Comparison of ENCODE assay signal across 8 cellular contexts in genomic region chr14:99604766-99605298, GRCh38. TPM values are rescaled to one million over a fixed set of nuclear protein-coding genes. Genes with fewer than 3 reads are reported as not detected.
DNase-seq lines count a peak whose midpoint lies in the region; ATAC-seq and TF ChIP-seq lines count a peak whose summit lies in the region.

No MANE protein-coding gene starts in this region.

- no peak for TF ChIP-seq CTCF in GM13976 (IDR thresholded peaks at IDR 0.05; ENCODE audit: borderline replicate concordance, control extremely low read depth, extremely low read depth, insufficient read depth, missing control alignments)

- peak overlapping the region; percentile 91 for H4K91ac ChIP-seq in trophoblast cell (ENCODE audit: low read depth, low read length)

- peak overlapping the region; percentile 84 to 99 (median 95) for H3K27ac Mint-ChIP-seq in CD4-positive, alpha-beta memory T cell

- peak overlapping the region; percentile 95 for H3K4me2 ChIP-seq in trophoblast cell (ENCODE audit: low read length)

- in situ Hi-C loops in GM13976 (cut with MboI; ENCODE audit: low sequenced_read_pairs, unreplicated experiment), result no loop called here

- peak overlapping the region; percentile 55 for H3K14ac ChIP-seq in trophoblast cell (ENCODE audit: low read length)

- peak overlapping the region; percentile 80 for H4K8ac ChIP-seq in trophoblast cell (ENCODE audit: low read depth, low read length)

- peak overlapping the region; percentile 47 to 84 for H3K4me3 ChIP-seq in CD4-positive, alpha-beta memory T cell (ENCODE audit: low read length in 2 of 2)
- H3K4me3 ChIP-seq in HUES64 (ENCODE audit: low read length), result peak overlapping the region; percentile 81
- peak overlapping the region; percentile 74 for H3K4me3 ChIP-seq in trophoblast cell (ENCODE audit: low read depth, low read length)

- H3K79me1 ChIP-seq in trophoblast cell (ENCODE audit: low read length), result peaks cover 10% of the 10 kb centered on the region

- H2BK12ac ChIP-seq in trophoblast cell (ENCODE audit: low read length), result peak overlapping the region; percentile 63

- H3K4me1 Mint-ChIP-seq in CD4-positive, alpha-beta memory T cell, result peaks cover 21 to 46% (median 35%) of the 10 kb centered on the region in 4 donors

- H3K9ac ChIP-seq in HUES64 (ENCODE audit: low read depth, low read length) (peak overlapping the region; percentile 79), trophoblast cell (ENCODE audit: low read length) (peak overlapping the region; percentile 78)

- H3K4ac ChIP-seq in trophoblast cell (ENCODE audit: low read depth, low read length), result peak overlapping the region; percentile 61

- peak overlapping the region; percentile 97 for H3K18ac ChIP-seq in trophoblast cell (ENCODE audit: low read length)

- peak overlapping the region; percentile 88 to 95 (median 93) for H3K4me3 Mint-ChIP-seq in CD4-positive, alpha-beta memory T cell

- H2BK5ac ChIP-seq in trophoblast cell (ENCODE audit: low read depth, low read length, poor library complexity), result peak overlapping the region; percentile 82

- CTCF ChIA-PET in CD4-positive, alpha-beta memory T cell (lab: Charles Lee; ENCODE audit: partially characterized antibody), result interaction anchor here (1.1 to 1.5 kb wide), 5 partner anchors 11 to 88 kb away, joined by 3 to 8 read pairs (median 4); no protein-coding TSS in a partner anchor

- H2AK5ac ChIP-seq in trophoblast cell (ENCODE audit: low read length), result no peak overlapping the region

- peak; percentile 36 for ATAC-seq in GM19455 (IDR thresholded peaks at IDR 0.05; ENCODE audit: unreplicated experiment)

- H3K9me3 Mint-ChIP-seq in CD4-positive, alpha-beta memory T cell, result no peaks in the 10 kb centered on the region

- DNase-seq in CD4-positive, alpha-beta memory T cell, result no peak
- DNase-seq in activated CD8-positive, alpha-beta memory T cell treated with anti-CD3 and anti-CD28 coated beads, Interleukin-2, amount 50 U/mL, for 4 hours, result peak; percentile 46
- peak; percentile 48 for DNase-seq in germinal center (ENCODE audit: low spot score)
- DNase-seq in trophoblast cell, result peak; percentile 36 to 59
- no peak for DNase-seq in GM13976 (ENCODE audit: low spot score)
- no peak for DNase-seq in SK-N-DZ (ENCODE audit: low spot score)

- no peaks in the 10 kb centered on the region for H3K27me3 ChIP-seq in CD4-positive, alpha-beta memory T cell (ENCODE audit: insufficient read depth, low read length)
- H3K27me3 ChIP-seq in HUES64 (ENCODE audit: insufficient read depth, low read length), result peaks cover 35% of the 10 kb centered on the region
- H3K27me3 ChIP-seq in trophoblast cell (ENCODE audit: insufficient read depth, low read length), result peaks cover 5% of the 10 kb centered on the region

- H3K4me1 ChIP-seq in CD4-positive, alpha-beta memory T cell (ENCODE audit: insufficient read depth, low read length), result peaks cover 43% of the 10 kb centered on the region
- peaks cover 17% of the 10 kb centered on the region; the same call in 1 of the 2 replicates for H3K4me1 ChIP-seq in HUES64 (ENCODE audit: insufficient read depth, low read length)
- peaks cover 27 to 36% of the 10 kb centered on the region in 2 experiments for H3K4me1 ChIP-seq in trophoblast cell (ENCODE audit: control insufficient read depth in 1 of 2, insufficient read depth in 2 of 2, low read length in 2 of 2)

- intact Hi-C loops in CD4-positive, alpha-beta memory T cell (cut with micrococcal nuclease), result loop anchor here (1.0 to 10.0 kb wide), 5 partner anchors 79 to 942 kb away; partner anchors contain the start of genes CCNK, CYP46A1 and EML1

- peak overlapping the region; percentile 34 for H4K12ac ChIP-seq in trophoblast cell (ENCODE audit: low read depth, low read length)

- H3K36me3 ChIP-seq in CD4-positive, alpha-beta memory T cell (ENCODE audit: insufficient read depth, low read length), result no peaks in the 10 kb centered on the region
- H3K36me3 ChIP-seq in HUES64 (ENCODE audit: insufficient read depth, low read length), result no peaks in the 10 kb centered on the region
- no peaks in the 10 kb centered on the region for H3K36me3 ChIP-seq in trophoblast cell (ENCODE audit: control insufficient read depth in 1 of 2, insufficient read depth in 2 of 2, low read length in 2 of 2)

- H3K27ac ChIP-seq in CD4-positive, alpha-beta memory T cell (ENCODE audit: low read depth, low read length), result peak overlapping the region; percentile 84
- H3K27ac ChIP-seq in HUES64 (ENCODE audit: low read depth, low read length), result peak overlapping the region; percentile 85
- H3K27ac ChIP-seq in trophoblast cell (ENCODE audit: low read depth, low read length), result peak overlapping the region; percentile 80

- no peak overlapping the region for H3K23ac ChIP-seq in trophoblast cell (ENCODE audit: low read length)

- peak overlapping the region; percentile 72 for H2AFZ ChIP-seq in trophoblast cell (ENCODE audit: insufficient read depth, low read length, poor library complexity)

- WGBS in HUES64, result under 1% methylated on average over 50 of the region's 50 CpGs
- WGBS in trophoblast cell (ENCODE audit: extremely low coverage, insufficient coverage, insufficient read length), result no CpG with 5 or more reads among the region's 50 CpGs

- H3K27me3 Mint-ChIP-seq in CD4-positive, alpha-beta memory T cell, result no peaks in the 10 kb centered on the region

- H3K36me3 Mint-ChIP-seq in CD4-positive, alpha-beta memory T cell, result no peaks in the 10 kb centered on the region

- H3K9me3 ChIP-seq in CD4-positive, alpha-beta memory T cell (ENCODE audit: control insufficient read depth in 1 of 2, low read length in 2 of 2), result no peaks in the 10 kb centered on the region
- H3K9me3 ChIP-seq in HUES64 (ENCODE audit: insufficient read depth, low read depth, low read length) (no peaks in the 10 kb centered on the region), trophoblast cell (ENCODE audit: insufficient read depth, low read depth, low read length) (no peaks in the 10 kb centered on the region)

- peaks cover 29% of the 10 kb centered on the region for H3K79me2 ChIP-seq in trophoblast cell (ENCODE audit: control insufficient read depth, insufficient read depth, low read length, poor library complexity)

- POLR2A ChIA-PET in CD4-positive, alpha-beta memory T cell (lab: Charles Lee; ENCODE audit: partially characterized antibody), result interaction anchor here (0.7 to 3.7 kb wide), 9 partner anchors 10 to 188 kb away, joined by 3 to 41 read pairs (median 7); partner anchors contain the start of genes CCNK, CYP46A1 and SETD3

- peak overlapping the region; percentile 70 for H2BK120ac ChIP-seq in trophoblast cell (ENCODE audit: insufficient read depth, low read length, poor library complexity)

RNA-seq across cellular contexts. Expression of gene CCDC85C, which starts 0.8 kb away (rescaled TPM):
- total RNA-seq in CD4-positive, alpha-beta memory T cell, result 10 to 100 TPM; 14.1 to 14.4 TPM
- polyA plus RNA-seq in CD4-positive, alpha-beta memory T cell, result 1 to 10 TPM in 1 of 2 donors, under 1 TPM in 1; 0.36 to 1.8 TPM
- 23.5 TPM for polyA plus RNA-seq in HUES64 (2013, experiment 1 of 2)
- polyA plus RNA-seq in HUES64 (2013, experiment 2 of 2), result 23.5 TPM
- 17.0 and 18.1 TPM in 2 replicates for polyA plus RNA-seq in trophoblast cell (2013)
- 20.3 and 23.2 TPM in 2 replicates for polyA plus RNA-seq in SK-N-DZ (2014; cell fraction: cytosol; rRNA removed)
- polyA plus RNA-seq in SK-N-DZ (2014; cell fraction: nucleus; rRNA removed), result 13.6 and 14.7 TPM in 2 replicates

RNA-seq across cellular contexts. Expression of gene HHIPL1, which starts 40.1 kb away (rescaled TPM):
- total RNA-seq in CD4-positive, alpha-beta memory T cell, result under 1 TPM; 0.35 to 0.42 TPM
- polyA plus RNA-seq in CD4-positive, alpha-beta memory T cell, result not detected
- 1.7 TPM for polyA plus RNA-seq in HUES64 (2013, experiment 1 of 2)
- polyA plus RNA-seq in HUES64 (2013, experiment 2 of 2), result 1.8 TPM
- 1.3 and 1.5 TPM in 2 replicates for polyA plus RNA-seq in trophoblast cell (2013)
- not detected in 2 replicates for polyA plus RNA-seq in SK-N-DZ (2014; cell fraction: cytosol; rRNA removed)
- polyA plus RNA-seq in SK-N-DZ (2014; cell fraction: nucleus; rRNA removed), result not detected in 2 replicates

Comparison
In these comparisons a context has a peak if more than half of its experiments do, and no peak if none do; other contexts are left out.
1. DNase-seq: peak in activated CD8-positive, alpha-beta memory T cell treated with anti-CD3 and anti-CD28 coated beads, Interleukin-2, amount 50 U/mL, for 4 hours (single experiment), germinal center (single experiment) and trophoblast cell (2 of 2); none in CD4-positive, alpha-beta memory T cell (0 of 5), GM13976 (single experiment) and SK-N-DZ (single experiment).
2. Peak in every context shown above with its lines, with median percentiles within 50 percentile points of each other: H3K27ac ChIP-seq and H3K4me3 ChIP-seq.